Comparison of ENCODE assay signal across 8 cellular contexts in the genomic region with DNA sequence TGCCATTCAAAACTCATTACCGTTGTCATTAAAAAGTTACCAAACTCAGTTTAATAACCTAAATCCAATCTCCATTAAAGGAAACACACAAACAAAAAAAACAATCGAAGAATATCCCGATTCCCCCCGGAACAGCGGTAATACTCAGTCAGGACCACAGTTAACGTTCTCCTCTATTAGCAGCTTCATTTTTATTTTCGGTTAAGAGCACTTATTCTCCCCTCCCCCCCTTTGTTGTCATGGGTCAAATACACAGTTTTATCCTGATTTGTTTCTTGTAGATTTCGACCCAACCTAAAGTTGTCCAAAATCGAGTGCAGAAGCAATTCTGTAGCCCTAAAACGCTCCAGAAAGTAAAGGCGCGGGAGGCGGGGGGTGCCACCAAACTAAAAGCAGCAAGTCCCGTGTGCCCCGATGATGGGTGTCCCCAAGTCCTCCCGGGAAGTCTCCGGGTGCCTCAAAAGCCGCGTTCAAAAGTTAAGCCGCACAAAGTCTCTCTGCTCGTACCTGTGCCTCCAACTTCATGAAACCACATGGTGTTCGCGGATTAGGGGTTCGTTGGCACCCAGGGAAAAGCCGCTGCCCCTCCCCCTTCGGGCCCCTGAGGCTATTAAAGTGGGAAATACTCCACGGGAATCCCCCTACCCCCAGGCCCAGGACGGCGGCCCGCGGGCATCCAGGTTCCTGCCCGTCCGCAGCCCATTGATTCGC. TPM values are rescaled to one million over a fixed set of nuclear protein-coding genes. Genes with fewer than 3 reads are reported as not detected.
DNase-seq lines count a peak whose midpoint lies in the region; ATAC-seq, FAIRE-seq and TF ChIP-seq lines count a peak whose summit lies in the region.

No MANE protein-coding gene starts in this region.

- no peak for TF ChIP-seq RAD21 in neural cell (conservative IDR thresholded peaks at IDR 0.05)

- H3K9me3 Mint-ChIP-seq in type B pancreatic cell = peaks cover 6% of the 10 kb centered on the region

- H4K20me1 ChIP-seq in neural cell (ENCODE audit: insufficient read depth) = no peaks in the 10 kb centered on the region

- H3K4me1 ChIP-seq in esophagus (ENCODE audit: control insufficient read depth in 2 of 2, insufficient read depth in 2 of 2, low read length in 1 of 2) = no peaks in the 10 kb centered on the region

- H3K4me1 Mint-ChIP-seq in type B pancreatic cell (ENCODE audit: unreplicated experiment) = peaks cover 16% of the 10 kb centered on the region

- H3K9me2 ChIP-seq in neural cell (ENCODE audit: insufficient read depth, low read length) = no peaks in the 10 kb centered on the region

- ATAC-seq in HG03439 (IDR thresholded peaks at IDR 0.05; ENCODE audit: unreplicated experiment) = no peak

- DNase-seq in GM12891 (ENCODE audit: insufficient read length, low spot score) (no peak), HT-29 (ENCODE audit: low spot score) (peak; percentile 36), type B pancreatic cell (ENCODE audit: extremely low spot score, unreplicated experiment) (no peak), NCI-H1436 treated with DMSO at 0.1 percent for 48 hours (lab: John Stamatoyannopoulos, UW) (no peak)
- peak; percentile 37 to 52 for DNase-seq in activated CD4-positive, alpha-beta T cell treated with anti-CD3 and anti-CD28 coated beads, Interleukin-2, amount 50 U/mL, for 48 hours

- H3K27me3 ChIP-seq in esophagus (ENCODE audit: control insufficient read depth in 1 of 2, insufficient read depth in 2 of 2, low read length in 2 of 2) (no peaks in the 10 kb centered on the region), neural cell (ENCODE audit: insufficient read depth, low read depth, low read length) (no peaks in the 10 kb centered on the region)

- no peak for FAIRE-seq in GM12891 (lab: Jason Lieb, UNC)

- peaks cover 51% of the 10 kb centered on the region for H3K79me2 ChIP-seq in neural cell (replicated peaks; ENCODE audit: insufficient read depth, low read length)

- no peak for TF ChIP-seq EP300 in neural cell (conservative IDR thresholded peaks at IDR 0.05; ENCODE audit: poor library complexity, severe bottlenecking)

- TF ChIP-seq CTCF in neural cell (IDR thresholded peaks at IDR 0.05; ENCODE audit: poor library complexity, severe bottlenecking) (no peak), type B pancreatic cell (conservative IDR thresholded peaks at IDR 0.05) (no peak)

- peak overlapping the region; percentile 93 to 97 for H3K4me3 ChIP-seq in esophagus (ENCODE audit: low read depth in 1 of 2, low read length in 2 of 2)
- H3K4me3 ChIP-seq in neural cell (ENCODE audit: low read length) = peak overlapping the region; percentile 97

- TF ChIP-seq POLR2A in GM12891 (IDR thresholded peaks at IDR 0.05; ENCODE audit: low read depth, low read length) = no peak

- H3K9me3 ChIP-seq in esophagus (ENCODE audit: control insufficient read depth in 2 of 2, insufficient read depth in 1 of 2, low read depth in 1 of 2, low read length in 1 of 2) (no peaks in the 10 kb centered on the region), neural cell (ENCODE audit: low read length) (no peaks in the 10 kb centered on the region)

- 0% methylated on average over 34 of the region's 34 CpGs for WGBS in esophagus, 2 donors

- peak overlapping the region; percentile 85 for H3K27ac Mint-ChIP-seq in type B pancreatic cell

- peaks cover 19% of the 10 kb centered on the region for H3K36me3 Mint-ChIP-seq in type B pancreatic cell

- peak overlapping the region; percentile 8 for H2AFZ ChIP-seq in neural cell (ENCODE audit: low read depth, low read length)

- H3K4me3 Mint-ChIP-seq in type B pancreatic cell = peak overlapping the region; percentile 93

- H3K27ac ChIP-seq in esophagus (ENCODE audit: low read depth in 2 of 2, low read length in 1 of 2) = peak overlapping the region; percentile 94 to 99
- peak overlapping the region; percentile 99 for H3K27ac ChIP-seq in neural cell (ENCODE audit: low read length)

- H3K36me3 ChIP-seq in esophagus (ENCODE audit: control insufficient read depth in 2 of 2, insufficient read depth in 2 of 2, low read length in 1 of 2) (peaks cover 0 to 12% of the 10 kb centered on the region in 2 donors), neural cell (ENCODE audit: insufficient read depth, low read length) (no peaks in the 10 kb centered on the region)

- peak overlapping the region; percentile 87 for H3K9ac ChIP-seq in neural cell (ENCODE audit: low read length)

- H3F3A ChIP-seq in neural cell (ENCODE audit: insufficient read depth, low read length, poor library complexity, severe bottlenecking) = no peaks in the 10 kb centered on the region

- no peaks in the 10 kb centered on the region for H3K27me3 Mint-ChIP-seq in type B pancreatic cell

- H3K4me2 ChIP-seq in neural cell (ENCODE audit: low read length) = peak overlapping the region; percentile 94

TF ChIP-seq in GM12891, 5 proteins besides CTCF, POLR2A, EP300 and RAD21:
- TF ChIP-seq TAF1 (IDR thresholded peaks at IDR 0.05; ENCODE audit: low read depth, low read length) (no peak), SPI1 (IDR thresholded peaks at IDR 0.05; ENCODE audit: low read depth, low read length) (no peak), PAX5 (IDR thresholded peaks at IDR 0.05; ENCODE audit: insufficient read depth, low read length, severe bottlenecking) (no peak), POLR2AphosphoS5 (IDR thresholded peaks at IDR 0.05; ENCODE audit: low read depth, low read length) (no peak), POU2F2 (IDR thresholded peaks at IDR 0.05; ENCODE audit: low read depth, low read length) (0 out of 2 replicates have a peak, but pooled peaks have one; percentile 12)

TF ChIP-seq in neural cell, 6 proteins besides CTCF, POLR2A, EP300 and RAD21:
- no peak for TF ChIP-seq TAF1 (IDR thresholded peaks at IDR 0.05; ENCODE audit: low read depth)
- no peak for TF ChIP-seq MXI1 (conservative IDR thresholded peaks at IDR 0.05; ENCODE audit: poor library complexity, severe bottlenecking)
- no peak for TF ChIP-seq EZH2 (IDR thresholded peaks at IDR 0.05; ENCODE audit: borderline replicate concordance, insufficient read depth, low read length, poor library complexity, severe bottlenecking)
- TF ChIP-seq POLR2AphosphoS5 (IDR thresholded peaks at IDR 0.05) = no peak
- TF ChIP-seq REST (IDR thresholded peaks at IDR 0.05; ENCODE audit: borderline replicate concordance) = no peak

RNA-seq across cellular contexts. Expression of gene SUMO2, which starts 1.0 kb away (rescaled TPM):
- 260 TPM for polyA plus RNA-seq in GM12891 (2012; ENCODE audit: low read depth, missing spikeins)
- total RNA-seq in HT-29 (2014; rRNA removed; shearing (Covaris generic)) = 151 and 169 TPM in 2 replicates
- polyA plus RNA-seq in esophagus (10 to 100 TPM; 68.8 to 76.0 TPM), neural cell (224 and 283 TPM in 2 replicates)
- polyA minus RNA-seq in neural cell = 120 and 137 TPM in 2 replicates
- 465 and 602 TPM in 2 replicates for total RNA-seq in type B pancreatic cell (ENCODE audit: low replicate concordance)

RNA-seq across cellular contexts. Expression of gene NUP85, which starts 23.7 kb away (rescaled TPM):
- polyA plus RNA-seq in GM12891 (2012; ENCODE audit: low read depth, missing spikeins) = 41.1 TPM
- 60.3 and 61.7 TPM in 2 replicates for total RNA-seq in HT-29 (2014; rRNA removed; shearing (Covaris generic))
- polyA plus RNA-seq in esophagus (10 to 100 TPM; 31.1 to 37.1 TPM), neural cell (74.5 and 84.1 TPM in 2 replicates)
- polyA minus RNA-seq in neural cell = 33.8 and 36.6 TPM in 2 replicates
- 63.3 and 84.1 TPM in 2 replicates for total RNA-seq in type B pancreatic cell (ENCODE audit: low replicate concordance)

RNA-seq across cellular contexts. Expression of gene JPT1, which starts 27.5 kb away (rescaled TPM):
- polyA plus RNA-seq in GM12891 (2012; ENCODE audit: low read depth, missing spikeins) = 347 TPM
- total RNA-seq in HT-29 (2014; rRNA removed; shearing (Covaris generic)) = 232 and 245 TPM in 2 replicates
- 100 to 1,000 TPM; 292 to 300 TPM for polyA plus RNA-seq in esophagus
- 1,721 and 2,003 TPM in 2 replicates for polyA plus RNA-seq in neural cell
- polyA minus RNA-seq in neural cell = 1,072 and 1,108 TPM in 2 replicates
- 136 and 170 TPM in 2 replicates for total RNA-seq in type B pancreatic cell (ENCODE audit: low replicate concordance)

RNA-seq across cellular contexts. Expression of gene NT5C, which starts 50.2 kb away (rescaled TPM):
- 60.7 TPM for polyA plus RNA-seq in GM12891 (2012; ENCODE audit: low read depth, missing spikeins)
- total RNA-seq in HT-29 (2014; rRNA removed; shearing (Covaris generic)) = 206 and 233 TPM in 2 replicates
- polyA plus RNA-seq in esophagus = 10 to 100 TPM; 64.2 to 79.0 TPM
- polyA plus RNA-seq in neural cell = 58.7 and 74.0 TPM in 2 replicates
- polyA minus RNA-seq in neural cell = 13.6 and 16.1 TPM in 2 replicates
- 33.6 and 40.7 TPM in 2 replicates for total RNA-seq in type B pancreatic cell (ENCODE audit: low replicate concordance)

Comparison
In these comparisons a context has a peak if more than half of its experiments do, and no peak if none do; other contexts are left out.
1. DNase-seq: peak in HT-29 (single experiment) and activated CD4-positive, alpha-beta T cell treated with anti-CD3 and anti-CD28 coated beads, Interleukin-2, amount 50 U/mL, for 48 hours (2 of 2); none in GM12891 (single experiment), type B pancreatic cell (single experiment) and NCI-H1436 treated with DMSO at 0.1 percent for 48 hours (single experiment).